In the genomic region with DNA sequence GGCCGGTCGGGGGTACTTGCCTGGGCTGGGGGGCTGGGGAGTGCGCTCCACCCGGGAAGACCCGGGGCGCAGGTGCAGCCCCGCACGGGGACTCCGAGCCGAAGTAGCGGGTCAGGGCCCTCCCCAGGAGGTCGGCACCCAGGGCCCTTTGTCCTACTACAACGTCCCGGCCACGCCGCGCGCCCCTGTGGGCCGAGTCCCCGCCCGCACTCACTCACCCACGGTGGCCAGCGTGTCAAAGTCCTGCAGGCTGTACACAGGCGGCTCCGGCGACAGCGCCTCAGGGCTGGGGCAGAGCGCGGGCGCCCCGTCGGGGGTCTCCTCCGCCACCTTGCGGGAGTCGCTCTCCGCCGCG, we compare ENCODE assay signal across 8 cellular contexts.
A peak's percentile ranks its signal among the peaks of the same experiment; 100 is the strongest.
DNase-seq lines count a peak whose midpoint lies in the region; ATAC-seq and TF ChIP-seq lines count a peak whose summit lies in the region.

No MANE protein-coding gene starts in this region.

- no peaks in the 10 kb centered on the region for H3K9me2 ChIP-seq in MM.1S (replicated peaks; ENCODE audit: insufficient read depth, low read length)

- DNase-seq in GM13976 (ENCODE audit: low spot score) (peak; percentile 38), MM.1S (no peak), nephron progenitor cell (no peak), NAMALWA (ENCODE audit: low spot score) (no peak), GM10266 (ENCODE audit: extremely low spot score) (no peak)
- no peak for DNase-seq in effector CD4-positive, alpha-beta T cell

- peak overlapping the region; percentile 72 for H3K4me2 ChIP-seq in MM.1S (ENCODE audit: low read depth, low read length)

- peak; percentile 11 for ATAC-seq in GM21825 (IDR thresholded peaks at IDR 0.05; ENCODE audit: unreplicated experiment)

- H3K4me3 Mint-ChIP-seq in nephron progenitor cell: peak overlapping the region; percentile 91

- H3K4me3 ChIP-seq in MM.1S (ENCODE audit: low read length) (peak overlapping the region; percentile 79), duodenal mucosa (ENCODE audit: low read depth in 1 of 2, low read length in 2 of 2) (peak overlapping the region; percentile 70 to 71)

- no peaks in the 10 kb centered on the region for H4K20me1 ChIP-seq in MM.1S (ENCODE audit: insufficient read depth, low read length)

- peaks cover 63% of the 10 kb centered on the region for H3K27me3 Mint-ChIP-seq in nephron progenitor cell (ENCODE audit: low read depth, poor library complexity)

- H3K27me3 ChIP-seq in MM.1S (replicated peaks; ENCODE audit: insufficient read depth, low read length): no peaks in the 10 kb centered on the region
- no peaks in the 10 kb centered on the region for H3K27me3 ChIP-seq in duodenal mucosa (ENCODE audit: control insufficient read depth in 1 of 2, insufficient read depth in 2 of 2, low read length in 2 of 2)

- H3K36me3 Mint-ChIP-seq in nephron progenitor cell (ENCODE audit: low read depth): peaks cover 9% of the 10 kb centered on the region

- TF ChIP-seq CTCF in GM13976 (IDR thresholded peaks at IDR 0.05; ENCODE audit: borderline replicate concordance, control extremely low read depth, extremely low read depth, insufficient read depth, missing control alignments) (peak; percentile 8), MM.1S (IDR thresholded peaks at IDR 0.05; ENCODE audit: low read length) (no peak), nephron progenitor cell (IDR thresholded peaks at IDR 0.05) (no peak), GM10266 (IDR thresholded peaks at IDR 0.05; ENCODE audit: control insufficient read depth, insufficient read depth, low read depth, missing control alignments) (no peak)

- H3K4me1 Mint-ChIP-seq in nephron progenitor cell: peaks cover 33% of the 10 kb centered on the region

- H3K79me2 ChIP-seq in MM.1S (ENCODE audit: low read length): peaks cover 42% of the 10 kb centered on the region

- H3K36me3 ChIP-seq in MM.1S (replicated peaks; ENCODE audit: insufficient read depth, low read length) (no peaks in the 10 kb centered on the region), duodenal mucosa (ENCODE audit: control insufficient read depth in 1 of 2, insufficient read depth in 2 of 2, low read length in 2 of 2) (no peaks in the 10 kb centered on the region)

- peak overlapping the region; percentile 66 for H3K9ac ChIP-seq in MM.1S (ENCODE audit: low read length)
- peak overlapping the region; percentile 38 to 61 for H3K9ac ChIP-seq in duodenal mucosa (ENCODE audit: low read depth in 1 of 2, low read length in 2 of 2)

- no peaks in the 10 kb centered on the region for H3F3A ChIP-seq in MM.1S (ENCODE audit: insufficient read depth, low read length)

- H2AFZ ChIP-seq in MM.1S (ENCODE audit: low read length): peak overlapping the region; percentile 27; the same call in 1 of the 2 replicates

- in situ Hi-C loops in GM13976 (cut with MboI; ENCODE audit: low sequenced_read_pairs, unreplicated experiment): no loop called here

- no peaks in the 10 kb centered on the region for H3K4me1 ChIP-seq in MM.1S (ENCODE audit: low read length)
- H3K4me1 ChIP-seq in duodenal mucosa (ENCODE audit: control insufficient read depth in 1 of 2, insufficient read depth in 2 of 2, low read length in 2 of 2): peaks cover 0 to 4% of the 10 kb centered on the region in 2 donors

- H3K9me3 Mint-ChIP-seq in nephron progenitor cell: peaks cover 5% of the 10 kb centered on the region

- no peak overlapping the region for H3K27ac Mint-ChIP-seq in nephron progenitor cell

- H3K9me3 ChIP-seq in MM.1S (replicated peaks; ENCODE audit: insufficient read depth, low read length) (no peaks in the 10 kb centered on the region), duodenal mucosa (ENCODE audit: control insufficient read depth in 1 of 2, low read length in 2 of 2) (no peaks in the 10 kb centered on the region)

- H3K27ac ChIP-seq in MM.1S (ENCODE audit: low read length): no peak overlapping the region
- no peak overlapping the region for H3K27ac ChIP-seq in duodenal mucosa (ENCODE audit: low read depth, low read length)
